ENCODE assay signal across 1 cellular context in the genomic region with DNA sequence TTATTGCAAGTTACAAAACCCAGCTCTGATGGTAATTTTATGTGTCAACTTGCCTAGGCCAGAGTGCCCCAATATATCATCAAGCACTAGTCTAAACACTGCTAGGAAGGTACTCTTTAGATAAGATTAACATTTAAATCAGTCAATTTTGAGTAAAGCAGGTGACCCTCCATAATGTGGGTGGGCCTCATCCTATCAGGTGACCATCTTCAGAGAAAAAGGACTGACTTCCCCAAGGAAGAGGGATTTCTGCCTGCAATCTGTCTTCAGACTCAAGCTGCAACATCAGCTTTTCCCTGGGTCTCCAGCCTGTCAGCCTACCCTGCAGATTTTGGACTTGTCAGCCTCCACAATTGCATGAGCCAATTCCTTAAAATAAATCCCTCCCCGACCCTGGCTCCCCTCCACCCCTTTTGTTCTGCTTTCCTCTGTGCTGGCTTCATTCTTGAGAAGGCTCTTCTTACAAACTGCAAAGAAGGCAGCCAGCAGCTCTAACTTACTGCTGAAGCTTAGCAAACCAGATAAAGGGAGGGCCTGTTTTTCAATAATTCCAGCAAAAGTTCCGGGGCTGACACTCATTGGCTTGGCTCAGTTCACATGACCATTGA.
TF ChIP-seq lines count a peak whose summit lies in the region.

No MANE protein-coding gene starts in this region.

TF ChIP-seq in SK-N-SH, 30 proteins besides CTCF, POLR2A, EP300 and RAD21 (continued from another document):
- TF ChIP-seq, protein P1, sequence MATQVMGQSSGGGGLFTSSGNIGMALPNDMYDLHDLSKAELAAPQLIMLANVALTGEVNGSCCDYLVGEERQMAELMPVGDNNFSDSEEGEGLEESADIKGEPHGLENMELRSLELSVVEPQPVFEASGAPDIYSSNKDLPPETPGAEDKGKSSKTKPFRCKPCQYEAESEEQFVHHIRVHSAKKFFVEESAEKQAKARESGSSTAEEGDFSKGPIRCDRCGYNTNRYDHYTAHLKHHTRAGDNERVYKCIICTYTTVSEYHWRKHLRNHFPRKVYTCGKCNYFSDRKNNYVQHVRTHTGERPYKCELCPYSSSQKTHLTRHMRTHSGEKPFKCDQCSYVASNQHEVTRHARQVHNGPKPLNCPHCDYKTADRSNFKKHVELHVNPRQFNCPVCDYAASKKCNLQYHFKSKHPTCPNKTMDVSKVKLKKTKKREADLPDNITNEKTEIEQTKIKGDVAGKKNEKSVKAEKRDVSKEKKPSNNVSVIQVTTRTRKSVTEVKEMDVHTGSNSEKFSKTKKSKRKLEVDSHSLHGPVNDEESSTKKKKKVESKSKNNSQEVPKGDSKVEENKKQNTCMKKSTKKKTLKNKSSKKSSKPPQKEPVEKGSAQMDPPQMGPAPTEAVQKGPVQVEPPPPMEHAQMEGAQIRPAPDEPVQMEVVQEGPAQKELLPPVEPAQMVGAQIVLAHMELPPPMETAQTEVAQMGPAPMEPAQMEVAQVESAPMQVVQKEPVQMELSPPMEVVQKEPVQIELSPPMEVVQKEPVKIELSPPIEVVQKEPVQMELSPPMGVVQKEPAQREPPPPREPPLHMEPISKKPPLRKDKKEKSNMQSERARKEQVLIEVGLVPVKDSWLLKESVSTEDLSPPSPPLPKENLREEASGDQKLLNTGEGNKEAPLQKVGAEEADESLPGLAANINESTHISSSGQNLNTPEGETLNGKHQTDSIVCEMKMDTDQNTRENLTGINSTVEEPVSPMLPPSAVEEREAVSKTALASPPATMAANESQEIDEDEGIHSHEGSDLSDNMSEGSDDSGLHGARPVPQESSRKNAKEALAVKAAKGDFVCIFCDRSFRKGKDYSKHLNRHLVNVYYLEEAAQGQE (IDR thresholded peaks at IDR 0.05; ENCODE audit: low read depth, low read length), result no peak
- TF ChIP-seq RFX5 (IDR thresholded peaks at IDR 0.05; ENCODE audit: low read length), result no peak
- TF ChIP-seq FOXJ3 (CRISPR knock-in tag; IDR thresholded peaks at IDR 0.05), result no peak
- no peak for TF ChIP-seq JUND (IDR thresholded peaks at IDR 0.05)
